Comparison of ENCODE assay signal across 15 cellular contexts in the genomic region with DNA sequence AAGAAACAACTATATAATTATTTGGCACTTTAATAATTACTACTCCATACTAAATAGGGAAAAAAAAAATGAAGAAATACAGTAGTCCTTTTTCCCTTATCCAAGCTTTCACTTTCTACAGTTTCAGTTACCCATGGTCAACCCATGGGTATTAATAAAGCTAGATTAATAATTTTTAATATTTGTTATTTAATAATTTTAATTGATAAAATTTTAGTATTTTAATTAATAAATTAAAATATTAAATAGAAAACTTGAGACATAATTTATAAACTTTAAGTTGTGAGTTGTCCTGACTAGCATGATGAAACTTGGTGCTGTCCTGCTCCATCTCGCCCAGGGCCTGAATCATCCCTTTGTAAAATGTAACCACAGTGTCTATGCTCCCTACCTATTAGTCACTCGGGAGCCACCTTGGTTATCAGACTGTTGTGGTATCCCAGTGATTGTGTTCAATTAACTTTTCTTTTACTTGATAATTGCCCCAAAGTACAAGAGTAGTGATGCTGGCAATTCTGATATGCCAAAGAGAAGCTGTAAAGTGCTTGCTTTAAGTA.
DNase-seq lines count a peak whose midpoint lies in the region; ATAC-seq, FAIRE-seq and TF ChIP-seq lines count a peak whose summit lies in the region.
"Had no signal": no experiment of that assay in that cellular context is flagged by ENCODE, and none has a peak within 500 bp of the region (broad histone marks: within the 10 kb centered on the region; RNA-seq: fewer than 3 reads in every experiment).

No MANE protein-coding gene starts in this region.

- intact Hi-C loops in psoas muscle (cut with DNase I) (no loop called here), body of pancreas (cut with DNase I) (no loop called here)

- peak; percentile 12 for DNase-seq in BJ (ENCODE audit: low read depth)
- DNase-seq in HT1080 (ENCODE audit: low read depth): peak; percentile 73
- DNase-seq in astrocyte of the spinal cord (ENCODE audit: low read depth, low spot score): peak; percentile 49
- peak; percentile 42 for DNase-seq in keratinocyte (ENCODE audit: low read depth, low spot score)
- no peak for DNase-seq in cortex of kidney (lab: John Stamatoyannopoulos, UW)
- DNase-seq in psoas muscle: no peak
- no peak for DNase-seq in WERI-Rb-1
- DNase-seq in body of pancreas: no peak
- DNase-seq: Kasumi-1, midbrain, SW 1271, upper lobe of left lung had no signal

- dilution Hi-C loops in keratinocyte (cut with MboI; ENCODE audit: extremely low pct_ligation_motif_present, low sequenced_read_pairs): no loop called here

- no peak for TF ChIP-seq POLR2A in body of pancreas (IDR thresholded peaks at IDR 0.05)

- H3K27me3 ChIP-seq in BJ (ENCODE audit: control insufficient read depth, insufficient read depth, low read length) (no peaks in the 10 kb centered on the region), keratinocyte (ENCODE audit: control insufficient read depth, extremely low read depth, insufficient read depth, low read length) (no peaks in the 10 kb centered on the region), psoas muscle (ENCODE audit: insufficient read depth in 3 of 3, low read length in 2 of 3) (no peaks in the 10 kb centered on the region), WERI-Rb-1 (ENCODE audit: insufficient read depth, low read depth, severe bottlenecking) (no peaks in the 10 kb centered on the region), body of pancreas (no peaks in the 10 kb centered on the region)
- H3K27me3 ChIP-seq: gastroesophageal sphincter, upper lobe of left lung had no signal

- in situ Hi-C loops in astrocyte of the spinal cord (cut with HindIII; ENCODE audit: low sequenced_read_pairs): no loop called here

- peak overlapping the region; percentile 73 for H3K4me2 ChIP-seq in keratinocyte (ENCODE audit: control insufficient read depth, extremely low read depth, insufficient read depth, low read depth, low read length)

- TF ChIP-seq CTCF in BJ (IDR thresholded peaks at IDR 0.05; ENCODE audit: insufficient read depth, low read depth, low read length) (no peak), astrocyte of the spinal cord (IDR thresholded peaks at IDR 0.05; ENCODE audit: low read depth, low read length) (no peak), keratinocyte (optimal IDR thresholded peaks at IDR 0.05 in 1 of 3, IDR thresholded peaks at IDR 0.05 in 1 of 3, conservative IDR thresholded peaks at IDR 0.05 in 1 of 3; ENCODE audit: extremely low read depth in 1 of 3, insufficient read depth in 2 of 3, low read length in 3 of 3) (no peak), psoas muscle (IDR thresholded peaks at IDR 0.05) (no peak), WERI-Rb-1 (IDR thresholded peaks at IDR 0.05; ENCODE audit: low read depth, low read length) (no peak), body of pancreas (IDR thresholded peaks at IDR 0.05) (no peak)

- H3K4me3 ChIP-seq in BJ (ENCODE audit: low read depth, low read length) (no peak overlapping the region), astrocyte of the spinal cord (ENCODE audit: low read depth, low read length) (no peak overlapping the region), keratinocyte (ENCODE audit: control insufficient read depth in 2 of 3, extremely low read depth in 1 of 3, insufficient read depth in 2 of 3, low read depth in 1 of 3, low read length in 3 of 3) (peak overlapping the region in 2 of 3 experiments; percentile 14 to 16), psoas muscle (no peak overlapping the region), WERI-Rb-1 (ENCODE audit: low read depth, low read length) (no peak overlapping the region), body of pancreas (no peak overlapping the region)
- H3K4me3 ChIP-seq: gastroesophageal sphincter, upper lobe of left lung had no signal

- ATAC-seq in psoas muscle: no peak
- no peak for ATAC-seq in body of pancreas
- ATAC-seq: gastroesophageal sphincter; stimulated activated memory B cell treated with anti-CD40 and anti-IgM and Interleukin-4, amounts not matched to agents 10 μg/mL and 1 μg/mL and 100 μg/mL, for 72 hours had no signal

- CTCF ChIA-PET in BJ (lab: Yijun Ruan, JAX): no interaction called here

- POLR2A ChIA-PET in BJ (lab: Charles Lee): no interaction called here

- H3K4me1 ChIP-seq in keratinocyte (ENCODE audit: control insufficient read depth, extremely low read depth, insufficient read depth, low read length) (peaks cover 31% of the 10 kb centered on the region), psoas muscle (no peaks in the 10 kb centered on the region), body of pancreas (no peaks in the 10 kb centered on the region)
- H3K4me1 ChIP-seq: gastroesophageal sphincter had no signal

- peak overlapping the region; percentile 33 for H3K9ac ChIP-seq in keratinocyte (ENCODE audit: control insufficient read depth, extremely low read depth, insufficient read depth, low read length)

- peaks cover 6% of the 10 kb centered on the region for H3K36me3 ChIP-seq in BJ (ENCODE audit: control insufficient read depth, insufficient read depth, low read length)
- H3K36me3 ChIP-seq in keratinocyte (ENCODE audit: control insufficient read depth in 2 of 2, extremely low read depth in 1 of 2, insufficient read depth in 2 of 2, low read length in 2 of 2): peaks cover 0 to 11% of the 10 kb centered on the region in 2 experiments
- H3K36me3 ChIP-seq in psoas muscle (ENCODE audit: insufficient read depth in 1 of 2, low read depth in 1 of 2): no peaks in the 10 kb centered on the region
- H3K36me3 ChIP-seq in WERI-Rb-1: peaks cover 14% of the 10 kb centered on the region; the same call in 1 of the 2 replicates
- peaks cover 0 to 9% of the 10 kb centered on the region in 2 donors for H3K36me3 ChIP-seq in body of pancreas (replicated peaks in 1 of 2; ENCODE audit: insufficient read depth in 1 of 2, low read depth in 2 of 2)

- H3K9me1 ChIP-seq in keratinocyte (ENCODE audit: control insufficient read depth, extremely low read depth, insufficient read depth, low read length): no peaks in the 10 kb centered on the region

- no peak overlapping the region for H2AFZ ChIP-seq in keratinocyte (ENCODE audit: control insufficient read depth, low read length)

- peak; percentile 98 for FAIRE-seq in keratinocyte (lab: Jason Lieb, UNC)

- peaks cover 67% of the 10 kb centered on the region for H3K79me2 ChIP-seq in keratinocyte (ENCODE audit: control insufficient read depth, insufficient read depth, low read length)

- H4K20me1 ChIP-seq in keratinocyte (ENCODE audit: control insufficient read depth, extremely low read depth, insufficient read depth, low read length): no peaks in the 10 kb centered on the region

- no peaks in the 10 kb centered on the region for H3K9me3 ChIP-seq in keratinocyte (ENCODE audit: control insufficient read depth, low read depth, low read length)
- H3K9me3 ChIP-seq in psoas muscle: no peaks in the 10 kb centered on the region
- no peaks in the 10 kb centered on the region for H3K9me3 ChIP-seq in WERI-Rb-1 (ENCODE audit: severe bottlenecking)
- H3K9me3 ChIP-seq in body of pancreas: no peaks in the 10 kb centered on the region
- H3K9me3 ChIP-seq: gastroesophageal sphincter, upper lobe of left lung had no signal

- H3K27ac ChIP-seq in keratinocyte (ENCODE audit: control insufficient read depth, insufficient read depth, low read length): peak overlapping the region; percentile 85
- H3K27ac ChIP-seq in psoas muscle: no peak overlapping the region
- no peak overlapping the region for H3K27ac ChIP-seq in WERI-Rb-1
- H3K27ac ChIP-seq in body of pancreas: no peak overlapping the region
- H3K27ac ChIP-seq: gastroesophageal sphincter, HL-60, upper lobe of left lung had no signal

- whole genome bisulfite sequencing in psoas muscle, 3 donors: 92 to 97% (median 95%) methylated on average over 2 of the region's 2 CpGs
- WGBS in body of pancreas, 2 donors: 88 to 93% methylated on average over 2 of the region's 2 CpGs

Comparison
In these comparisons a context has a peak if more than half of its experiments do, and no peak if none do; other contexts are left out.
1. DNase-seq: peak in BJ (single experiment), HT1080 (single experiment), astrocyte of the spinal cord (single experiment) and keratinocyte (single experiment); none in cortex of kidney (single experiment), psoas muscle (0 of 2), WERI-Rb-1 (single experiment) and body of pancreas (0 of 4).
2. H3K4me3 ChIP-seq: peak in keratinocyte (2 of 3); none in BJ (single experiment), astrocyte of the spinal cord (single experiment), psoas muscle (single experiment), WERI-Rb-1 (single experiment) and body of pancreas (0 of 2).